Comparison of ENCODE assay signal across 8 cellular contexts in genomic region chr5:178895615-178896571, GRCh38. TPM values are rescaled to one million over a fixed set of nuclear protein-coding genes. Genes with fewer than 3 reads are reported as not detected.
A peak's percentile ranks its signal among the peaks of the same experiment; 100 is the strongest.
DNase-seq lines count a peak whose midpoint lies in the region; ATAC-seq and TF ChIP-seq lines count a peak whose summit lies in the region.

Gene ZFP2 (plus strand): TSS chr5:178895913. CDS start chr5:178931314, 35,401 bp downstream.

- peak within 1 kb of the TSS; percentile 67 for H3K4me3 ChIP-seq in LNCaP clone FGC (ENCODE audit: low read depth, low read length)

- ATAC-seq in left lobe of liver (peak; percentile 99), GM21447 (IDR thresholded peaks at IDR 0.05; ENCODE audit: unreplicated experiment) (no peak), GM21528 (IDR thresholded peaks at IDR 0.05; ENCODE audit: low FRiP score, unreplicated experiment) (no peak)

- TF ChIP-seq CTCF in LNCaP clone FGC (IDR thresholded peaks at IDR 0.05; ENCODE audit: control insufficient read depth, extremely low read depth, insufficient read depth): no peak

- DNase-seq in DMS114 treated with DMSO at 0.1 percent for 48 hours (lab: John Stamatoyannopoulos, UW; ENCODE audit: unreplicated experiment) (peak; percentile 33), LNCaP clone FGC (ENCODE audit: low read depth) (peak; percentile 22), dermis blood vessel endothelial cell (peak; percentile 65), left lobe of liver (ENCODE audit: low spot score) (peak; percentile 79)
- peak; percentile 11 for DNase-seq in activated CD4-positive, alpha-beta T cell treated with anti-CD3 and anti-CD28 coated beads for 1 hour
- peak; percentile 48 for DNase-seq in stimulated activated CD4-positive, alpha-beta T cell treated with anti-CD3 and anti-CD28 coated beads, Interleukin-15, amount 100 ng/mL, for 24 hours

RNA-seq across cellular contexts. Expression of gene ZFP2, which starts in this region (rescaled TPM):
- total RNA-seq in dermis blood vessel endothelial cell: 0.60 and 1.0 TPM in 2 replicates
- 0.63 TPM for total RNA-seq in left lobe of liver

Comparison
In these comparisons a context has a peak if more than half of its experiments do, and no peak if none do; other contexts are left out.
1. Peak in DNase-seq and ATAC-seq in left lobe of liver; RNA of the gene not detected or under 1 TPM.
2. DNase-seq: peak in every context shown above with its lines; median percentile 79 in left lobe of liver; 65 in dermis blood vessel endothelial cell; 48 in stimulated activated CD4-positive, alpha-beta T cell treated with anti-CD3 and anti-CD28 coated beads, Interleukin-15, amount 100 ng/mL, for 24 hours; 33 in DMS114 treated with DMSO at 0.1 percent for 48 hours; 22 in LNCaP clone FGC; 11 in activated CD4-positive, alpha-beta T cell treated with anti-CD3 and anti-CD28 coated beads for 1 hour.